16 cellular contexts compared by ENCODE assay signal in genomic region chr17:50692448-50693040, GRCh38. TPM values are rescaled to one million over a fixed set of nuclear protein-coding genes. Genes with fewer than 3 reads are reported as not detected.
DNase-seq lines count a peak whose midpoint lies in the region; ATAC-seq and TF ChIP-seq lines count a peak whose summit lies in the region.
"Had no signal": no experiment of that assay in that cellular context is flagged by ENCODE, and none has a peak within 500 bp of the region (broad histone marks: within the 10 kb centered on the region; RNA-seq: fewer than 3 reads in every experiment).

No MANE protein-coding gene starts in this region.

- peak overlapping the region; percentile 80 for H3K27ac ChIP-seq in cardiac muscle cell
- H3K27ac ChIP-seq in heart right ventricle: no peak overlapping the region
- peak overlapping the region; percentile 53 for H3K27ac ChIP-seq in duodenal mucosa (ENCODE audit: low read depth, low read length)
- H3K27ac ChIP-seq in muscle layer of colon (ENCODE audit: low read depth, low read length): peak overlapping the region; percentile 12
- peak overlapping the region; percentile 50 to 75 for H3K27ac ChIP-seq in uterus

- TF ChIP-seq CTCF in cardiac muscle cell (IDR thresholded peaks at IDR 0.05; ENCODE audit: low read depth, low read length) (no peak), heart right ventricle (IDR thresholded peaks at IDR 0.05) (no peak), uterus (IDR thresholded peaks at IDR 0.05) (no peak)

- H3K9ac ChIP-seq in duodenal mucosa (ENCODE audit: low read depth in 1 of 2, low read length in 2 of 2) (peak overlapping the region; percentile 15 to 46), muscle layer of colon (ENCODE audit: low read length) (no peak overlapping the region)

- peak in 1 of 2 donors; percentile 11 for DNase-seq in cardiac muscle cell (ENCODE audit: low read depth in 1 of 2, low spot score in 1 of 2)
- DNase-seq in heart right ventricle: no peak
- no peak for DNase-seq in uterus
- DNase-seq: activated CD8-positive, alpha-beta T cell treated with anti-CD3 and anti-CD28 coated beads, Interleukin-2, amount 10 ng/mL, durations not matched to agents 7 days and 5 days; CD8-positive, alpha-beta memory T cell; islet precursor cell; KBM-7; naive B cell; NCI-H146; NCI-H748 treated with DMSO at 0.1 percent for 48 hours; SHP77 had no signal

- H3K9me3 ChIP-seq in cardiac muscle cell (ENCODE audit: low read depth) (no peaks in the 10 kb centered on the region), heart right ventricle (no peaks in the 10 kb centered on the region), duodenal mucosa (ENCODE audit: control insufficient read depth in 1 of 2, low read length in 2 of 2) (no peaks in the 10 kb centered on the region), muscle layer of colon (ENCODE audit: low read length) (no peaks in the 10 kb centered on the region), uterus (no peaks in the 10 kb centered on the region)

- WGBS in heart right ventricle, 2 donors: 84 to 85% methylated on average over 6 of the region's 6 CpGs

- no peak for ATAC-seq in heart right ventricle
- ATAC-seq in HG03442 (IDR thresholded peaks at IDR 0.05; ENCODE audit: unreplicated experiment): no peak
- ATAC-seq in HG03520 (IDR thresholded peaks at IDR 0.05; ENCODE audit: unreplicated experiment): no peak
- no peak for ATAC-seq in GM21360 (IDR thresholded peaks at IDR 0.05; ENCODE audit: unreplicated experiment)
- ATAC-seq: activated CD8-positive, alpha-beta T cell treated with anti-CD3 and anti-CD28 coated beads, Interleukin-2, amount 10 ng/mL, durations not matched to agents 7 days and 5 days had no signal

- H3K27me3 ChIP-seq in cardiac muscle cell (no peaks in the 10 kb centered on the region), heart right ventricle (no peaks in the 10 kb centered on the region), duodenal mucosa (ENCODE audit: control insufficient read depth in 1 of 2, insufficient read depth in 2 of 2, low read length in 2 of 2) (no peaks in the 10 kb centered on the region), muscle layer of colon (ENCODE audit: control insufficient read depth in 1 of 2, insufficient read depth in 2 of 2, low read length in 2 of 2) (no peaks in the 10 kb centered on the region), uterus (no peaks in the 10 kb centered on the region)

- no peak overlapping the region for H3K4me3 ChIP-seq in cardiac muscle cell
- H3K4me3 ChIP-seq in heart right ventricle: no peak overlapping the region
- H3K4me3 ChIP-seq in duodenal mucosa (ENCODE audit: low read depth in 1 of 2, low read length in 2 of 2): peak overlapping the region; percentile 12 to 36
- H3K4me3 ChIP-seq in muscle layer of colon (ENCODE audit: low read depth in 1 of 2, low read length in 2 of 2): no peak overlapping the region
- no peak overlapping the region for H3K4me3 ChIP-seq in uterus

- H3K36me3 ChIP-seq in cardiac muscle cell (peaks cover 38% of the 10 kb centered on the region), heart right ventricle (peaks cover 0 to 59% (median 46%) of the 10 kb centered on the region in 9 donors), duodenal mucosa (ENCODE audit: control insufficient read depth in 1 of 2, insufficient read depth in 2 of 2, low read length in 2 of 2) (peaks cover 23 to 32% of the 10 kb centered on the region in 2 donors), muscle layer of colon (ENCODE audit: insufficient read depth, low read length) (peaks cover 49% of the 10 kb centered on the region), uterus (no peaks in the 10 kb centered on the region)

- no peak for TF ChIP-seq POLR2A in uterus (IDR thresholded peaks at IDR 0.05)

- H3K4me1 ChIP-seq in cardiac muscle cell (ENCODE audit: low read depth): peaks cover 20% of the 10 kb centered on the region
- H3K4me1 ChIP-seq in heart right ventricle: peaks cover 0 to 43% (median 25%) of the 10 kb centered on the region in 9 donors
- peaks cover 71 to 79% of the 10 kb centered on the region in 2 donors for H3K4me1 ChIP-seq in duodenal mucosa (ENCODE audit: control insufficient read depth in 1 of 2, insufficient read depth in 2 of 2, low read length in 2 of 2)
- H3K4me1 ChIP-seq in muscle layer of colon (ENCODE audit: insufficient read depth, low read length): peaks cover 42% of the 10 kb centered on the region
- H3K4me1 ChIP-seq in uterus: peaks cover 0 to 10% of the 10 kb centered on the region in 2 donors

- intact Hi-C loops in heart right ventricle (cut with DNase I): loop anchor here in 4 of 10 donors (5.0 to 10.0 kb wide), 5 partner anchors 65 to 218 kb away; partner anchors contain the start of gene RSAD1 (in 1 of the 4)
- intact Hi-C loops in uterus (cut with DNase I; ENCODE audit: low total_unique reads): no loop called here

RNA-seq across cellular contexts. Expression of gene ANKRD40, which starts 15.2 kb away (rescaled TPM):
- total RNA-seq in cardiac muscle cell: 22.8 and 23.6 TPM in 2 replicates
- 12.3 and 14.6 TPM in 2 replicates for polyA plus RNA-seq in cardiac muscle cell
- 10 to 100 TPM; 39.0 to 56.8 (median 43.6) TPM for total RNA-seq in heart right ventricle
- 10 to 100 TPM; 18.2 to 20.6 TPM for polyA plus RNA-seq in heart right ventricle
- 10 to 100 TPM; 15.0 to 58.0 (median 31.3) TPM for total RNA-seq in uterus

RNA-seq across cellular contexts. Expression of gene LUC7L3, which starts 26.9 kb away (rescaled TPM):
- 72.5 and 289 TPM in 2 replicates for total RNA-seq in cardiac muscle cell
- polyA plus RNA-seq in cardiac muscle cell: 398 and 494 TPM in 2 replicates
- total RNA-seq in heart right ventricle: 10 to 100 TPM; 35.7 to 63.9 (median 46.8) TPM
- polyA plus RNA-seq in heart right ventricle: 100 to 1,000 TPM in 1 of 2 donors, 10 to 100 TPM in 1; 33.7 to 188 TPM
- total RNA-seq in uterus: 100 to 1,000 TPM in 3 of 4 donors, 10 to 100 TPM in 1; 98.1 to 221 (median 163) TPM

RNA-seq across cellular contexts. Expression of gene ABCC3, which starts 57.9 kb away (rescaled TPM):
- total RNA-seq in cardiac muscle cell (not detected in 2 replicates), heart right ventricle (1 to 10 TPM in 6 of 10 donors, under 1 TPM in 3, not detected in 1; 0.23 to 5.7 (median 1.1) TPM), uterus (1 to 10 TPM; 1.2 to 4.5 (median 2.6) TPM)
- polyA plus RNA-seq in cardiac muscle cell (0.06 and 0.53 TPM in 2 replicates), heart right ventricle (1 to 10 TPM in 1 of 2 donors, under 1 TPM in 1; 0.41 to 2.0 TPM)
- total RNA-seq: activated CD8-positive, alpha-beta T cell treated with anti-CD3 and anti-CD28 coated beads, Interleukin-2, amount 10 ng/mL, durations not matched to agents 7 days and 5 days had no signal
- polyA plus RNA-seq: CD8-positive, alpha-beta memory T cell had no signal

Comparison
In these comparisons a context has a peak if more than half of its experiments do, and no peak if none do; other contexts are left out.
1. H3K27ac ChIP-seq: peak in cardiac muscle cell (single experiment), duodenal mucosa (single experiment), muscle layer of colon (single experiment) and uterus (2 of 2); none in heart right ventricle (0 of 10).
2. H3K4me3 ChIP-seq: peak in duodenal mucosa (2 of 2); none in cardiac muscle cell (single experiment), heart right ventricle (0 of 10), muscle layer of colon (0 of 2) and uterus (0 of 2).